24 cellular contexts compared by ENCODE assay signal in genomic region chr13:113918580-113918979, GRCh38. TPM values are rescaled to one million over a fixed set of nuclear protein-coding genes. Genes with fewer than 3 reads are reported as not detected.
"Had no signal": no experiment of that assay in that cellular context is flagged by ENCODE, and none has a peak within 500 bp of the region (broad histone marks: within the 10 kb centered on the region; RNA-seq: fewer than 3 reads in every experiment).

No MANE protein-coding gene starts in this region.

- H3K27ac Mint-ChIP-seq: activated B cell treated with CpG ODN at 0.5 μM for 24 hours; activated CD4-positive, alpha-beta T cell treated with anti-CD3 and anti-CD28 coated beads, Interleukin-2, amount 10 ng/mL, durations not matched to agents 7 days and 5 days; activated T-helper 17 cell treated with anti-CD3 and anti-CD28 coated beads, Interleukin-2, amount 50 U/mL, for 72 hours; dendritic cell treated with granulocyte-macrophage colony-stimulating factor and Interleukin-4, amounts not matched to agents 40 ng/mL and 50 ng/mL, for 4 days; memory B cell; T-helper 2 cell treated with Interferon-gamma antibody and Interleukin-4, amounts not matched to agents 5 μg/mL and 100 μg/mL, for 36 hours had no signal

- H3K4me2 ChIP-seq: SK-N-SH had no signal

- H3K4me1 ChIP-seq: ascending aorta, heart left ventricle, left lung, tibial nerve had no signal

- H3K9ac ChIP-seq: SK-N-SH had no signal

- H3K4me3 Mint-ChIP-seq: activated B cell treated with CpG ODN at 0.5 μM for 24 hours; activated CD4-positive, alpha-beta T cell treated with anti-CD3 and anti-CD28 coated beads, Interleukin-2, amount 10 ng/mL, durations not matched to agents 7 days and 5 days; activated T-helper 17 cell treated with anti-CD3 and anti-CD28 coated beads, Interleukin-2, amount 50 U/mL, for 72 hours; dendritic cell treated with granulocyte-macrophage colony-stimulating factor and Interleukin-4, amounts not matched to agents 40 ng/mL and 50 ng/mL, for 4 days; memory B cell; T-helper 2 cell treated with Interferon-gamma antibody and Interleukin-4, amounts not matched to agents 5 μg/mL and 100 μg/mL, for 36 hours had no signal

- H3K27me3 ChIP-seq: ascending aorta, gastroesophageal sphincter had no signal

- DNase-seq: activated B cell treated with CpG ODN at 0.5 μM for 24 hours; activated naive CD4-positive, alpha-beta T cell treated with anti-CD3 and anti-CD28 coated beads, Interleukin-2, amount 50 U/mL, for 16 hours; activated T-cell treated with anti-CD3 and anti-CD28 coated beads for 4 hours; effector CD8-positive, alpha-beta T cell; kidney; left lung; sigmoid colon; SK-N-SH; stimulated activated CD4-positive, alpha-beta T cell treated with anti-CD3 and anti-CD28 coated beads, Interleukin-12 subunit alpha, Interleukin-12 subunit beta, amount 100 ng/mL, for 4 hours; stimulated activated CD4-positive, alpha-beta T cell treated with anti-CD3 and anti-CD28 coated beads, Interleukin-1b, Interleukin-23, amount 100 ng/mL, for 48 hours; stimulated activated naive CD4-positive, alpha-beta T cell treated with Interleukin-2 at 50 U/mL for 16 hours; substantia nigra had no signal

- H3K4me3 ChIP-seq: ascending aorta, gastroesophageal sphincter, heart left ventricle, left lung, sigmoid colon, tibial nerve had no signal

- H3K9me3 ChIP-seq: ascending aorta, gastroesophageal sphincter, SK-N-SH had no signal

- H3K4me1 Mint-ChIP-seq: activated B cell treated with CpG ODN at 0.5 μM for 24 hours; activated CD4-positive, alpha-beta T cell treated with anti-CD3 and anti-CD28 coated beads, Interleukin-2, amount 10 ng/mL, durations not matched to agents 7 days and 5 days had no signal

- ATAC-seq: activated T-helper 17 cell treated with anti-CD3 and anti-CD28 coated beads, Interleukin-2, amount 50 U/mL, for 72 hours; esophagus mucosa; gastroesophageal sphincter; heart left ventricle; left lung had no signal

- H3K36me3 ChIP-seq: ascending aorta, gastroesophageal sphincter, heart left ventricle, left lung, sigmoid colon, tibial nerve had no signal

- H3K27ac ChIP-seq: ascending aorta, heart left ventricle, left lung, tibial nerve had no signal

RNA-seq across cellular contexts. Expression of gene C13orf46, which starts 55.3 kb away (rescaled TPM):
- total RNA-seq: bronchial epithelial cell had no signal
- polyA plus RNA-seq: neural cell had no signal
